20 cellular contexts compared by ENCODE assay signal in genomic region chr17:72351884-72352346, GRCh38.
DNase-seq lines count a peak whose midpoint lies in the region; ATAC-seq, FAIRE-seq and TF ChIP-seq lines count a peak whose summit lies in the region.
"Had no signal": no experiment of that assay in that cellular context is flagged by ENCODE, and none has a peak within 500 bp of the region (broad histone marks: within the 10 kb centered on the region; RNA-seq: fewer than 3 reads in every experiment).

No MANE protein-coding gene starts in this region.

- peaks cover 12% of the 10 kb centered on the region for H3K27me3 ChIP-seq in keratinocyte (ENCODE audit: control insufficient read depth, extremely low read depth, insufficient read depth, low read length)
- H3K27me3 ChIP-seq: SJSA1, vagina had no signal

- H3K27me3 Mint-ChIP-seq in activated naive CD8-positive, alpha-beta T cell treated with anti-CD3 and anti-CD28 coated beads, Interleukin-2, amount 50 U/mL, for 24 hours, result no peaks in the 10 kb centered on the region
- H3K27me3 Mint-ChIP-seq in activated naive CD8-positive, alpha-beta T cell treated with anti-CD3 and anti-CD28 coated beads for 36 hours, result peaks cover 4% of the 10 kb centered on the region
- H3K27me3 Mint-ChIP-seq: stimulated activated naive CD8-positive, alpha-beta T cell treated with anti-CD3 and anti-CD28 coated beads, Interleukin-15, Interleukin-2, amounts not matched to agents 100 ng/mL and 50 ng/mL, for 24 hours had no signal

- H3K27ac ChIP-seq in VCaP, result peak overlapping the region; percentile 81
- H3K27ac ChIP-seq in keratinocyte (ENCODE audit: control insufficient read depth, insufficient read depth, low read length), result no peak overlapping the region
- H3K27ac ChIP-seq: A549, C4-2B, SJSA1, vagina had no signal

- H2AFZ ChIP-seq in keratinocyte (ENCODE audit: control insufficient read depth, low read length), result peak overlapping the region; percentile 23

- DNase-seq in activated naive CD8-positive, alpha-beta T cell treated with anti-CD3 and anti-CD28 coated beads, Interleukin-2, amount 50 U/mL, for 24 hours, result no peak
- no peak for DNase-seq in activated naive CD8-positive, alpha-beta T cell treated with anti-CD3 and anti-CD28 coated beads for 36 hours
- no peak for DNase-seq in keratinocyte (ENCODE audit: low read depth, low spot score)
- DNase-seq in ureter (ENCODE audit: low spot score), result peak; percentile 58
- no peak for DNase-seq in Right ventricle myocardium superior
- DNase-seq in SHP77 treated with DMSO at 0.1 percent for 48 hours (lab: John Stamatoyannopoulos, UW), result no peak
- DNase-seq in activated naive CD4-positive, alpha-beta T cell treated with anti-CD3 and anti-CD28 coated beads, Interleukin-2, amount 50 U/mL, for 16 hours, result no peak
- DNase-seq: activated naive CD4-positive, alpha-beta T cell; DND-41; erythroblast; naive thymus-derived CD8-positive, alpha-beta T cell; NCI-H1105 treated with DMSO at 0.1 percent for 48 hours had no signal

- peaks cover 2% of the 10 kb centered on the region for H3K9me3 ChIP-seq in keratinocyte (ENCODE audit: control insufficient read depth, low read depth, low read length)
- H3K9me3 ChIP-seq: A549, vagina had no signal

- peaks cover 23% of the 10 kb centered on the region for H3K4me1 ChIP-seq in keratinocyte (ENCODE audit: control insufficient read depth, extremely low read depth, insufficient read depth, low read length)
- H3K4me1 ChIP-seq: A549, vagina had no signal

- no peak overlapping the region for H3K9ac ChIP-seq in keratinocyte (ENCODE audit: control insufficient read depth, extremely low read depth, insufficient read depth, low read length)

- no peaks in the 10 kb centered on the region for H3K9me1 ChIP-seq in keratinocyte (ENCODE audit: control insufficient read depth, extremely low read depth, insufficient read depth, low read length)

- no peaks in the 10 kb centered on the region for H3K4me1 Mint-ChIP-seq in activated naive CD8-positive, alpha-beta T cell treated with anti-CD3 and anti-CD28 coated beads, Interleukin-2, amount 50 U/mL, for 24 hours
- no peaks in the 10 kb centered on the region for H3K4me1 Mint-ChIP-seq in activated naive CD8-positive, alpha-beta T cell treated with anti-CD3 and anti-CD28 coated beads for 36 hours

- no peaks in the 10 kb centered on the region for H3K36me3 Mint-ChIP-seq in activated naive CD8-positive, alpha-beta T cell treated with anti-CD3 and anti-CD28 coated beads, Interleukin-2, amount 50 U/mL, for 24 hours (ENCODE audit: low read depth)
- H3K36me3 Mint-ChIP-seq in activated naive CD8-positive, alpha-beta T cell treated with anti-CD3 and anti-CD28 coated beads for 36 hours, result no peaks in the 10 kb centered on the region

- no peak for FAIRE-seq in keratinocyte (lab: Jason Lieb, UNC)
- FAIRE-seq: A549, GM18507 had no signal

- no peak overlapping the region for H3K4me3 Mint-ChIP-seq in activated naive CD8-positive, alpha-beta T cell treated with anti-CD3 and anti-CD28 coated beads, Interleukin-2, amount 50 U/mL, for 24 hours
- H3K4me3 Mint-ChIP-seq in activated naive CD8-positive, alpha-beta T cell treated with anti-CD3 and anti-CD28 coated beads for 36 hours, result no peak overlapping the region
- H3K4me3 Mint-ChIP-seq: dendritic cell treated with granulocyte-macrophage colony-stimulating factor and Interleukin-4, amounts not matched to agents 40 ng/mL and 50 ng/mL, for 4 days; naive thymus-derived CD8-positive, alpha-beta T cell; stimulated activated naive CD8-positive, alpha-beta T cell treated with anti-CD3 and anti-CD28 coated beads, Interleukin-15, Interleukin-2, amounts not matched to agents 100 ng/mL and 50 ng/mL, for 24 hours had no signal

- H3K4me3 ChIP-seq in keratinocyte (ENCODE audit: control insufficient read depth in 2 of 3, extremely low read depth in 1 of 3, insufficient read depth in 2 of 3, low read depth in 1 of 3, low read length in 3 of 3), result peak overlapping the region in 1 of 3 experiments; percentile 21
- H3K4me3 ChIP-seq: A549, SJSA1, vagina had no signal

- intact Hi-C loops in Right ventricle myocardium superior (cut with DNase I), result loop anchor here (10.0 kb wide), 1 partner anchor 63 kb away; no protein-coding TSS in a partner anchor

- dilution Hi-C loops in keratinocyte (cut with MboI; ENCODE audit: extremely low pct_ligation_motif_present, low sequenced_read_pairs), result no loop called here

- no peaks in the 10 kb centered on the region for H3K79me2 ChIP-seq in keratinocyte (ENCODE audit: control insufficient read depth, insufficient read depth, low read length)

- H3K4me2 ChIP-seq in keratinocyte (ENCODE audit: control insufficient read depth, extremely low read depth, insufficient read depth, low read depth, low read length), result peak overlapping the region; percentile 22
- H3K4me2 ChIP-seq: A549 had no signal

- TF ChIP-seq CTCF in VCaP (conservative IDR thresholded peaks at IDR 0.05) (peak; percentile 12; the same call in 1 of the 2 replicates), keratinocyte (optimal IDR thresholded peaks at IDR 0.05 in 1 of 3, IDR thresholded peaks at IDR 0.05 in 1 of 3, conservative IDR thresholded peaks at IDR 0.05 in 1 of 3; ENCODE audit: extremely low read depth in 1 of 3, insufficient read depth in 2 of 3, low read length in 3 of 3) (peak in 1 of 3 experiments; percentile 7)

- ATAC-seq in activated naive CD8-positive, alpha-beta T cell treated with anti-CD3 and anti-CD28 coated beads, Interleukin-2, amount 50 U/mL, for 24 hours, result peak; percentile 26
- no peak for ATAC-seq in Right ventricle myocardium superior (ENCODE audit: poor library complexity)
- ATAC-seq: naive thymus-derived CD8-positive, alpha-beta T cell had no signal

- no peaks in the 10 kb centered on the region for H3K36me3 ChIP-seq in keratinocyte (ENCODE audit: control insufficient read depth in 2 of 2, extremely low read depth in 1 of 2, insufficient read depth in 2 of 2, low read length in 2 of 2)
- H3K36me3 ChIP-seq: SJSA1, vagina had no signal

- peaks cover 7% of the 10 kb centered on the region for H3K9me3 Mint-ChIP-seq in activated naive CD8-positive, alpha-beta T cell treated with anti-CD3 and anti-CD28 coated beads, Interleukin-2, amount 50 U/mL, for 24 hours
- peaks cover 6% of the 10 kb centered on the region for H3K9me3 Mint-ChIP-seq in activated naive CD8-positive, alpha-beta T cell treated with anti-CD3 and anti-CD28 coated beads for 36 hours

- H4K20me1 ChIP-seq in keratinocyte (ENCODE audit: control insufficient read depth, extremely low read depth, insufficient read depth, low read length), result no peaks in the 10 kb centered on the region

- H3K27ac Mint-ChIP-seq in activated naive CD8-positive, alpha-beta T cell treated with anti-CD3 and anti-CD28 coated beads, Interleukin-2, amount 50 U/mL, for 24 hours, result no peak overlapping the region
- H3K27ac Mint-ChIP-seq in activated naive CD8-positive, alpha-beta T cell treated with anti-CD3 and anti-CD28 coated beads for 36 hours, result no peak overlapping the region
- H3K27ac Mint-ChIP-seq: dendritic cell treated with granulocyte-macrophage colony-stimulating factor and Interleukin-4, amounts not matched to agents 40 ng/mL and 50 ng/mL, for 4 days; stimulated activated naive CD8-positive, alpha-beta T cell treated with anti-CD3 and anti-CD28 coated beads, Interleukin-15, Interleukin-2, amounts not matched to agents 100 ng/mL and 50 ng/mL, for 24 hours had no signal
